ENCODE assay signal across 16 cellular contexts in the genomic region with DNA sequence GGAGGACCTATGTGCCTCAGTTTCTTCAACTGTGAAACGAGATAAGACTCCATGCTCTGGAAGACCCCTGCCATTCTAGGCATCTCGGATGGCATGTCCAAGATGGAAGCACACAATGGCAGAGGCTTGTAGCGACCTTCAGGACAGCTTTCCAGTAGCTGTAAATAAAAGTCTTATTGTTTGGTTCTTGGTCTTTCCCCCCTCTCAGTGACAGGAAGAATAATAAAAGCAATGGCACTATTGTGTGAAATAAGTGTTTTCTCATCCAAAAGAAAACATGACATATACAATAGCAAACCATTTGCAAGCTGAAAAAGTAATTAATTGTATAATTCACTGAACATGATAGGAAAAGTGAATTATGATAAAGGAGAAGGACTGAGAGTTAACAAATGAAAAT. TPM values are rescaled to one million over a fixed set of nuclear protein-coding genes. Genes with fewer than 3 reads are reported as not detected.
DNase-seq lines count a peak whose midpoint lies in the region; ATAC-seq lines count a peak whose summit lies in the region.
"Had no signal": no experiment of that assay in that cellular context is flagged by ENCODE, and none has a peak within 500 bp of the region (broad histone marks: within the 10 kb centered on the region; RNA-seq: fewer than 3 reads in every experiment).

No MANE protein-coding gene starts in this region.

- H3K27me3 Mint-ChIP-seq in CD4-positive, alpha-beta memory T cell, result no peaks in the 10 kb centered on the region
- H3K27me3 Mint-ChIP-seq in activated T-helper 1 cell treated with anti-CD3 and anti-CD28 coated beads, Interleukin-12 subunit alpha, Interleukin-12 subunit beta, Interleukin-2, Interleukin-4 antibody, amounts not matched to agents 30 ng/mL and 10 ng/mL and 1 ng/mL, durations not matched to agents 14 hours and 24 hours and 36 hours (ENCODE audit: insufficient read depth), result peaks cover 2% of the 10 kb centered on the region

- H3K27ac Mint-ChIP-seq in CD4-positive, alpha-beta memory T cell, result peak overlapping the region; percentile 2 to 98 (median 82)
- H3K27ac Mint-ChIP-seq in activated T-helper 1 cell treated with anti-CD3 and anti-CD28 coated beads, Interleukin-12 subunit alpha, Interleukin-12 subunit beta, Interleukin-2, Interleukin-4 antibody, amounts not matched to agents 30 ng/mL and 10 ng/mL and 1 ng/mL, durations not matched to agents 14 hours and 24 hours and 36 hours, result peak overlapping the region; percentile 56

- no peaks in the 10 kb centered on the region for H3K27me3 ChIP-seq in BLaER1
- no peaks in the 10 kb centered on the region for H3K27me3 ChIP-seq in CD4-positive, alpha-beta memory T cell (ENCODE audit: insufficient read depth, low read length)
- H3K27me3 ChIP-seq: cardiac muscle cell had no signal

- CTCF ChIA-PET in CD4-positive, alpha-beta memory T cell (lab: Charles Lee; ENCODE audit: partially characterized antibody), result interaction anchor here (1.0 to 4.9 kb wide), 4 partner anchors 30 to 281 kb away, joined by 3 to 32 read pairs (median 4); no protein-coding TSS in a partner anchor

- intact Hi-C loops in CD4-positive, alpha-beta memory T cell (cut with micrococcal nuclease), result no loop called here
- intact Hi-C loops in activated T-helper 1 cell treated with anti-CD3 and anti-CD28 coated beads, Interleukin-12 subunit alpha, Interleukin-12 subunit beta, Interleukin-2, Interleukin-4 antibody, amounts not matched to agents 30 ng/mL and 10 ng/mL and 1 ng/mL, durations not matched to agents 14 hours and 24 hours and 36 hours (cut with micrococcal nuclease), result loop anchor here (10.0 kb wide), 1 partner anchor 599 kb away; a partner anchor contains a TSS

- H3K36me3 Mint-ChIP-seq in CD4-positive, alpha-beta memory T cell, result peaks cover 6 to 8% of the 10 kb centered on the region in 2 donors
- peaks cover 17% of the 10 kb centered on the region for H3K36me3 Mint-ChIP-seq in activated T-helper 1 cell treated with anti-CD3 and anti-CD28 coated beads, Interleukin-12 subunit alpha, Interleukin-12 subunit beta, Interleukin-2, Interleukin-4 antibody, amounts not matched to agents 30 ng/mL and 10 ng/mL and 1 ng/mL, durations not matched to agents 14 hours and 24 hours and 36 hours (ENCODE audit: low read depth)

- no peaks in the 10 kb centered on the region for H4K20me1 ChIP-seq in BLaER1

- peaks cover 0 to 3% (median 0%) of the 10 kb centered on the region in 8 donors for H3K9me3 Mint-ChIP-seq in CD4-positive, alpha-beta memory T cell
- peaks cover 7% of the 10 kb centered on the region for H3K9me3 Mint-ChIP-seq in activated T-helper 1 cell treated with anti-CD3 and anti-CD28 coated beads, Interleukin-12 subunit alpha, Interleukin-12 subunit beta, Interleukin-2, Interleukin-4 antibody, amounts not matched to agents 30 ng/mL and 10 ng/mL and 1 ng/mL, durations not matched to agents 14 hours and 24 hours and 36 hours

- DNase-seq in CD4-positive, alpha-beta memory T cell, result no peak
- DNase-seq in activated T-helper 1 cell treated with anti-CD3 and anti-CD28 coated beads, Interleukin-12 subunit alpha, Interleukin-12 subunit beta, Interleukin-2, Interleukin-4 antibody, amounts not matched to agents 30 ng/mL and 10 ng/mL and 1 ng/mL, durations not matched to agents 14 hours and 24 hours and 36 hours (ENCODE audit: low spot score), result no peak
- DNase-seq in medulla oblongata (ENCODE audit: extremely low spot score), result peak; percentile 34
- DNase-seq in NCI-H2081 (lab: John Stamatoyannopoulos, UW), result no peak
- DNase-seq: activated T-cell treated with anti-CD3 and anti-CD28 coated beads for 4 hours; effector CD4-positive, alpha-beta T cell; IMR-90; NCI-H2081 treated with DMSO at 0.1 percent for 48 hours; NCI-H524; SIG-M5; stimulated activated CD4-positive, alpha-beta T cell treated with anti-CD3 and anti-CD28 coated beads, Interleukin-1b, Interleukin-23, amount 100 ng/mL, for 48 hours had no signal

- H3K27ac ChIP-seq in BLaER1, result peak overlapping the region; percentile 99
- H3K27ac ChIP-seq in CD4-positive, alpha-beta memory T cell (ENCODE audit: low read depth, low read length), result no peak overlapping the region
- H3K27ac ChIP-seq: cardiac muscle cell had no signal

- ATAC-seq in HG03442 (IDR thresholded peaks at IDR 0.05; ENCODE audit: unreplicated experiment) (no peak), HG03460 (IDR thresholded peaks at IDR 0.05; ENCODE audit: unreplicated experiment) (no peak)
- ATAC-seq: sciatic nerve had no signal

- H3K9ac ChIP-seq in BLaER1, result no peak overlapping the region

- H3K36me3 ChIP-seq in BLaER1, result no peaks in the 10 kb centered on the region
- H3K36me3 ChIP-seq in CD4-positive, alpha-beta memory T cell (ENCODE audit: insufficient read depth, low read length), result no peaks in the 10 kb centered on the region
- H3K36me3 ChIP-seq: cardiac muscle cell had no signal

- H3K4me3 ChIP-seq in BLaER1, result no peak overlapping the region
- H3K4me3 ChIP-seq in CD4-positive, alpha-beta memory T cell (ENCODE audit: low read length in 2 of 2), result no peak overlapping the region
- H3K4me3 ChIP-seq: cardiac muscle cell had no signal

- POLR2A ChIA-PET in CD4-positive, alpha-beta memory T cell (lab: Charles Lee; ENCODE audit: partially characterized antibody), result interaction anchor here (1.3 to 15.2 kb wide), 4 partner anchors 11 to 184 kb away, joined by 3 to 531 read pairs (median 78); a partner anchor contains a TSS

- peaks cover 47 to 84% (median 69%) of the 10 kb centered on the region in 4 donors for H3K4me1 Mint-ChIP-seq in CD4-positive, alpha-beta memory T cell
- H3K4me1 Mint-ChIP-seq in activated T-helper 1 cell treated with anti-CD3 and anti-CD28 coated beads, Interleukin-12 subunit alpha, Interleukin-12 subunit beta, Interleukin-2, Interleukin-4 antibody, amounts not matched to agents 30 ng/mL and 10 ng/mL and 1 ng/mL, durations not matched to agents 14 hours and 24 hours and 36 hours (ENCODE audit: low read depth), result peaks cover 60% of the 10 kb centered on the region

- H3K4me1 ChIP-seq in BLaER1, result peaks cover 44% of the 10 kb centered on the region
- H3K4me1 ChIP-seq in CD4-positive, alpha-beta memory T cell (ENCODE audit: insufficient read depth, low read length), result peaks cover 60% of the 10 kb centered on the region

- H3K4me2 ChIP-seq in BLaER1, result peak overlapping the region; percentile 25; the same call in 1 of the 2 replicates

- H3K4me3 Mint-ChIP-seq in CD4-positive, alpha-beta memory T cell, result peak overlapping the region in 5 of 8 donors; percentile 17 to 42 (median 23)
- no peak overlapping the region for H3K4me3 Mint-ChIP-seq in activated T-helper 1 cell treated with anti-CD3 and anti-CD28 coated beads, Interleukin-12 subunit alpha, Interleukin-12 subunit beta, Interleukin-2, Interleukin-4 antibody, amounts not matched to agents 30 ng/mL and 10 ng/mL and 1 ng/mL, durations not matched to agents 14 hours and 24 hours and 36 hours

- H3K9me3 ChIP-seq in BLaER1, result no peaks in the 10 kb centered on the region
- H3K9me3 ChIP-seq in CD4-positive, alpha-beta memory T cell (ENCODE audit: control insufficient read depth in 1 of 2, low read length in 2 of 2), result no peaks in the 10 kb centered on the region

RNA-seq across cellular contexts. Expression of a gene that starts 32.5 kb away (rescaled TPM):
- total RNA-seq in CD4-positive, alpha-beta memory T cell, result 100 to 1,000 TPM; 224 to 226 TPM
- polyA plus RNA-seq in CD4-positive, alpha-beta memory T cell, result 100 to 1,000 TPM; 281 to 288 TPM
- 98.3 and 105 TPM in 2 replicates for total RNA-seq in activated T-helper 1 cell treated with anti-CD3 and anti-CD28 coated beads, Interleukin-12 subunit alpha, Interleukin-12 subunit beta, Interleukin-2, Interleukin-4 antibody, amounts not matched to agents 30 ng/mL and 10 ng/mL and 1 ng/mL, durations not matched to agents 14 hours and 24 hours and 36 hours
